1 cellular context compared by ENCODE assay signal in genomic region chr18:9951022-9951859, GRCh38.
TF ChIP-seq lines count a peak whose summit lies in the region.

No MANE protein-coding gene starts in this region.

TF ChIP-seq in K562, 482 proteins besides CTCF, POLR2A, EP300 and RAD21 (continued from another document and continues in another):
- TF ChIP-seq PKNOX1 (IDR thresholded peaks at IDR 0.05) (no peak), SMAD3 (CRISPR knock-in tag; conservative IDR thresholded peaks at IDR 0.05) (no peak), POLR3A (IDR thresholded peaks at IDR 0.05; ENCODE audit: borderline replicate concordance, extremely low read depth, insufficient read depth, insufficient read length) (no peak), TEAD4 (IDR thresholded peaks at IDR 0.05; ENCODE audit: low read length) (0 out of 2 replicates have a peak, but pooled peaks have one; percentile 11), TEAD4 (CRISPR knock-in tag; IDR thresholded peaks at IDR 0.05; ENCODE audit: borderline replicate concordance) (no peak), ARID3A (IDR thresholded peaks at IDR 0.05; ENCODE audit: borderline replicate concordance, low read depth, low read length) (peak; percentile 85), GATAD2B (IDR thresholded peaks at IDR 0.05; ENCODE audit: borderline replicate concordance) (0 out of 2 replicates have a peak, but pooled peaks have one; percentile 48), STAT5B (CRISPR knock-in tag; IDR thresholded peaks at IDR 0.05) (no peak), ZFP1 (CRISPR knock-in tag; IDR thresholded peaks at IDR 0.05) (no peak), POLR2AphosphoS5 (IDR thresholded peaks at IDR 0.05; ENCODE audit: control insufficient read depth, insufficient read depth, low read depth, low read length) (peak; percentile 44; the same call in 1 of the 2 replicates), ZNF639 (CRISPR knock-in tag; conservative IDR thresholded peaks at IDR 0.05 in 1 of 2, IDR thresholded peaks at IDR 0.05 in 1 of 2) (0 out of 4 replicates have a peak, but pooled peaks of 1 of the 2 experiments have one; percentile 31), SMAD4 (CRISPR knock-in tag; conservative IDR thresholded peaks at IDR 0.05) (0 out of 2 replicates have a peak, but pooled peaks have one; percentile 16), ZNF830 (CRISPR knock-in tag; IDR thresholded peaks at IDR 0.05) (0 out of 2 replicates have a peak, but pooled peaks have one; percentile 32), ARID1B (IDR thresholded peaks at IDR 0.05) (0 out of 2 replicates have a peak, but pooled peaks have one; percentile 12), BRD9 (IDR thresholded peaks at IDR 0.05; ENCODE audit: low read depth, partially characterized antibody) (peak; percentile 68), ZNF57 (CRISPR knock-in tag; IDR thresholded peaks at IDR 0.05) (no peak), CXXC5 (CRISPR knock-in tag; IDR thresholded peaks at IDR 0.05) (0 out of 2 replicates have a peak, but pooled peaks have one; percentile 27), EWSR1 (IDR thresholded peaks at IDR 0.05; ENCODE audit: borderline replicate concordance, low read depth, partially characterized antibody) (peak; percentile 13), THRAP3 (IDR thresholded peaks at IDR 0.05; ENCODE audit: borderline replicate concordance) (no peak), MLLT1 (IDR thresholded peaks at IDR 0.05) (peak in 1 of 2 experiments; percentile 84; a peak in 2 of 4 replicates), CEBPB (tag; IDR thresholded peaks at IDR 0.05) (no peak), ZKSCAN1 (IDR thresholded peaks at IDR 0.05; ENCODE audit: low read depth, low read length) (no peak), STAG1 (CRISPR knock-in tag; IDR thresholded peaks at IDR 0.05; ENCODE audit: borderline replicate concordance) (no peak), SMAD2 (IDR thresholded peaks at IDR 0.05; ENCODE audit: low read depth, low read length) (no peak), NRF1 (conservative IDR thresholded peaks at IDR 0.05 in 1 of 2, IDR thresholded peaks at IDR 0.05 in 1 of 2) (no peak), ESRRA (IDR thresholded peaks at IDR 0.05; ENCODE audit: borderline replicate concordance, low read depth) (no peak), ADNP (tag; IDR thresholded peaks at IDR 0.05) (no peak), HDAC8 (tag; IDR thresholded peaks at IDR 0.05) (no peak), POLR3G (IDR thresholded peaks at IDR 0.05; ENCODE audit: extremely low read depth, insufficient read length, insufficient replicate concordance) (no peak), ZNF384 (IDR thresholded peaks at IDR 0.05; ENCODE audit: low read depth, low read length) (peak; percentile 53; the same call in 1 of the 2 replicates), MEIS2 (IDR thresholded peaks at IDR 0.05; ENCODE audit: partially characterized antibody) (peak; percentile 51), RNF2 (IDR thresholded peaks at IDR 0.05) (no peak), POLR2H (tag; IDR thresholded peaks at IDR 0.05; ENCODE audit: low read depth) (peak; percentile 36; the same call in 1 of the 2 replicates), ZNF23 (CRISPR knock-in tag; IDR thresholded peaks at IDR 0.05) (no peak), GABPB2 (CRISPR knock-in tag; conservative IDR thresholded peaks at IDR 0.05) (no peak), CHAMP1 (IDR thresholded peaks at IDR 0.05) (peak; percentile 41; the same call in 1 of the 2 replicates), BCOR (IDR thresholded peaks at IDR 0.05) (no peak), HCFC1 (IDR thresholded peaks at IDR 0.05; ENCODE audit: low read depth, low read length) (0 out of 2 replicates have a peak, but pooled peaks have one; percentile 25), KDM4B (IDR thresholded peaks at IDR 0.05; ENCODE audit: borderline replicate concordance in 2 of 2, low read depth in 1 of 2) (no peak)
- TF ChIP-seq, protein P1, sequence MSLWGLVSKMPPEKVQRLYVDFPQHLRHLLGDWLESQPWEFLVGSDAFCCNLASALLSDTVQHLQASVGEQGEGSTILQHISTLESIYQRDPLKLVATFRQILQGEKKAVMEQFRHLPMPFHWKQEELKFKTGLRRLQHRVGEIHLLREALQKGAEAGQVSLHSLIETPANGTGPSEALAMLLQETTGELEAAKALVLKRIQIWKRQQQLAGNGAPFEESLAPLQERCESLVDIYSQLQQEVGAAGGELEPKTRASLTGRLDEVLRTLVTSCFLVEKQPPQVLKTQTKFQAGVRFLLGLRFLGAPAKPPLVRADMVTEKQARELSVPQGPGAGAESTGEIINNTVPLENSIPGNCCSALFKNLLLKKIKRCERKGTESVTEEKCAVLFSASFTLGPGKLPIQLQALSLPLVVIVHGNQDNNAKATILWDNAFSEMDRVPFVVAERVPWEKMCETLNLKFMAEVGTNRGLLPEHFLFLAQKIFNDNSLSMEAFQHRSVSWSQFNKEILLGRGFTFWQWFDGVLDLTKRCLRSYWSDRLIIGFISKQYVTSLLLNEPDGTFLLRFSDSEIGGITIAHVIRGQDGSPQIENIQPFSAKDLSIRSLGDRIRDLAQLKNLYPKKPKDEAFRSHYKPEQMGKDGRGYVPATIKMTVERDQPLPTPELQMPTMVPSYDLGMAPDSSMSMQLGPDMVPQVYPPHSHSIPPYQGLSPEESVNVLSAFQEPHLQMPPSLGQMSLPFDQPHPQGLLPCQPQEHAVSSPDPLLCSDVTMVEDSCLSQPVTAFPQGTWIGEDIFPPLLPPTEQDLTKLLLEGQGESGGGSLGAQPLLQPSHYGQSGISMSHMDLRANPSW (CRISPR knock-in tag; IDR thresholded peaks at IDR 0.05), result no peak
- TF ChIP-seq, protein P2, sequence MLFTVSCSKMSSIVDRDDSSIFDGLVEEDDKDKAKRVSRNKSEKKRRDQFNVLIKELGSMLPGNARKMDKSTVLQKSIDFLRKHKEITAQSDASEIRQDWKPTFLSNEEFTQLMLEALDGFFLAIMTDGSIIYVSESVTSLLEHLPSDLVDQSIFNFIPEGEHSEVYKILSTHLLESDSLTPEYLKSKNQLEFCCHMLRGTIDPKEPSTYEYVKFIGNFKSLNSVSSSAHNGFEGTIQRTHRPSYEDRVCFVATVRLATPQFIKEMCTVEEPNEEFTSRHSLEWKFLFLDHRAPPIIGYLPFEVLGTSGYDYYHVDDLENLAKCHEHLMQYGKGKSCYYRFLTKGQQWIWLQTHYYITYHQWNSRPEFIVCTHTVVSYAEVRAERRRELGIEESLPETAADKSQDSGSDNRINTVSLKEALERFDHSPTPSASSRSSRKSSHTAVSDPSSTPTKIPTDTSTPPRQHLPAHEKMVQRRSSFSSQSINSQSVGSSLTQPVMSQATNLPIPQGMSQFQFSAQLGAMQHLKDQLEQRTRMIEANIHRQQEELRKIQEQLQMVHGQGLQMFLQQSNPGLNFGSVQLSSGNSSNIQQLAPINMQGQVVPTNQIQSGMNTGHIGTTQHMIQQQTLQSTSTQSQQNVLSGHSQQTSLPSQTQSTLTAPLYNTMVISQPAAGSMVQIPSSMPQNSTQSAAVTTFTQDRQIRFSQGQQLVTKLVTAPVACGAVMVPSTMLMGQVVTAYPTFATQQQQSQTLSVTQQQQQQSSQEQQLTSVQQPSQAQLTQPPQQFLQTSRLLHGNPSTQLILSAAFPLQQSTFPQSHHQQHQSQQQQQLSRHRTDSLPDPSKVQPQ (CRISPR knock-in tag; IDR thresholded peaks at IDR 0.05; ENCODE audit: borderline replicate concordance), result no peak
- TF ChIP-seq, protein P3, sequence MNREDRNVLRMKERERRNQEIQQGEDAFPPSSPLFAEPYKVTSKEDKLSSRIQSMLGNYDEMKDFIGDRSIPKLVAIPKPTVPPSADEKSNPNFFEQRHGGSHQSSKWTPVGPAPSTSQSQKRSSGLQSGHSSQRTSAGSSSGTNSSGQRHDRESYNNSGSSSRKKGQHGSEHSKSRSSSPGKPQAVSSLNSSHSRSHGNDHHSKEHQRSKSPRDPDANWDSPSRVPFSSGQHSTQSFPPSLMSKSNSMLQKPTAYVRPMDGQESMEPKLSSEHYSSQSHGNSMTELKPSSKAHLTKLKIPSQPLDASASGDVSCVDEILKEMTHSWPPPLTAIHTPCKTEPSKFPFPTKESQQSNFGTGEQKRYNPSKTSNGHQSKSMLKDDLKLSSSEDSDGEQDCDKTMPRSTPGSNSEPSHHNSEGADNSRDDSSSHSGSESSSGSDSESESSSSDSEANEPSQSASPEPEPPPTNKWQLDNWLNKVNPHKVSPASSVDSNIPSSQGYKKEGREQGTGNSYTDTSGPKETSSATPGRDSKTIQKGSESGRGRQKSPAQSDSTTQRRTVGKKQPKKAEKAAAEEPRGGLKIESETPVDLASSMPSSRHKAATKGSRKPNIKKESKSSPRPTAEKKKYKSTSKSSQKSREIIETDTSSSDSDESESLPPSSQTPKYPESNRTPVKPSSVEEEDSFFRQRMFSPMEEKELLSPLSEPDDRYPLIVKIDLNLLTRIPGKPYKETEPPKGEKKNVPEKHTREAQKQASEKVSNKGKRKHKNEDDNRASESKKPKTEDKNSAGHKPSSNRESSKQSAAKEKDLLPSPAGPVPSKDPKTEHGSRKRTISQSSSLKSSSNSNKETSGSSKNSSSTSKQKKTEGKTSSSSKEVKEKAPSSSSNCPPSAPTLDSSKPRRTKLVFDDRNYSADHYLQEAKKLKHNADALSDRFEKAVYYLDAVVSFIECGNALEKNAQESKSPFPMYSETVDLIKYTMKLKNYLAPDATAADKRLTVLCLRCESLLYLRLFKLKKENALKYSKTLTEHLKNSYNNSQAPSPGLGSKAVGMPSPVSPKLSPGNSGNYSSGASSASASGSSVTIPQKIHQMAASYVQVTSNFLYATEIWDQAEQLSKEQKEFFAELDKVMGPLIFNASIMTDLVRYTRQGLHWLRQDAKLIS (CRISPR knock-in tag; IDR thresholded peaks at IDR 0.05), result no peak
- TF ChIP-seq, protein P4, sequence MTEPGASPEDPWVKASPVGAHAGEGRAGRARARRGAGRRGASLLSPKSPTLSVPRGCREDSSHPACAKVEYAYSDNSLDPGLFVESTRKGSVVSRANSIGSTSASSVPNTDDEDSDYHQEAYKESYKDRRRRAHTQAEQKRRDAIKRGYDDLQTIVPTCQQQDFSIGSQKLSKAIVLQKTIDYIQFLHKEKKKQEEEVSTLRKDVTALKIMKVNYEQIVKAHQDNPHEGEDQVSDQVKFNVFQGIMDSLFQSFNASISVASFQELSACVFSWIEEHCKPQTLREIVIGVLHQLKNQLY (CRISPR knock-in tag; conservative IDR thresholded peaks at IDR 0.05), result no peak
